Comparison of ENCODE assay signal across 18 cellular contexts in the genomic region with DNA sequence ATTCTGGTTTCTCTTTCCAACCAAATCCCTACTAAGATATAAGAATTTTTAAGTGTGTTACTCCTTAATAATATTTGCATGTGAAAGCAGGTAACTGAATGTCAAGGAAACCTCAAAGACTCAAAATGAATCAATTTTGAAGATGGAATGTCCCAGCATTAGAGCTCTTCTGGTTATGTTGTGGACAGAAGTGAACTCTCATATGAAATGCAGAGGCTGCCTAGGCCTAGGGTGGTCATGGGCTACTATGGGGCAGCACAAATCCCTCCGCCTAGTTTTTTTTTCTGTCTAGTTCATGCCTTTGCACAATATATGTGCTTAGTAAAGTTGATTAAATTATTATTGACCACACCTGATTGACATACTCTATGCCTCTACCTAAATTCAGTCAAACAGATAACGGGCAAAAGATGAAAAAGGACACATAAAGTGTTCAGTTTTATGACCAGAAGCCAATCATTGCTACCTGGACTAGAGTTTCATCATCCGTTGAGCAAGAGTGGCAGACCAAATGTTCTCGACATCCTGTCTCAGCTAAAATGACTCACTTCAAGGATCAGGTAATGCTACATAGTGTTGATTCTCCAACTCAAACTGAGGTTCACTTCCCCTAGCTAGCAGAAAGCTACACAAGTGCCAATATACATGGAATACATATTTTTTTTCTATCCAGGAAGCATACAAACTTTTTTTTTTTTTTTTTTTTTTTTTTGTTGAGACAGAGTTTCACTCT.
DNase-seq lines count a peak whose midpoint lies in the region; ATAC-seq and TF ChIP-seq lines count a peak whose summit lies in the region.
"Had no signal": no experiment of that assay in that cellular context is flagged by ENCODE, and none has a peak within 500 bp of the region (broad histone marks: within the 10 kb centered on the region; RNA-seq: fewer than 3 reads in every experiment).

No MANE protein-coding gene starts in this region.

- no peak overlapping the region for H3K4me2 ChIP-seq in DND-41 (ENCODE audit: insufficient read depth, low read length)
- H3K4me2 ChIP-seq: BLaER1 had no signal

- H3K4me3 Mint-ChIP-seq in activated CD4-positive, alpha-beta memory T cell treated with anti-CD3 and anti-CD28 coated beads for 36 hours = no peak overlapping the region
- no peak overlapping the region for H3K4me3 Mint-ChIP-seq in activated CD4-positive, alpha-beta memory T cell treated with anti-CD3 and anti-CD28 coated beads, Interleukin-2, amount 10 ng/mL, durations not matched to agents 7 days and 5 days
- H3K4me3 Mint-ChIP-seq in activated CD8-positive, alpha-beta T cell treated with anti-CD3 and anti-CD28 coated beads for 36 hours = no peak overlapping the region
- H3K4me3 Mint-ChIP-seq: naive B cell had no signal

- peak overlapping the region; percentile 76 for H3K27ac Mint-ChIP-seq in activated CD4-positive, alpha-beta memory T cell treated with anti-CD3 and anti-CD28 coated beads for 36 hours
- H3K27ac Mint-ChIP-seq in activated CD4-positive, alpha-beta memory T cell treated with anti-CD3 and anti-CD28 coated beads, Interleukin-2, amount 10 ng/mL, durations not matched to agents 7 days and 5 days = no peak overlapping the region
- H3K27ac Mint-ChIP-seq in activated CD8-positive, alpha-beta T cell treated with anti-CD3 and anti-CD28 coated beads for 36 hours = peak overlapping the region; percentile 83
- H3K27ac Mint-ChIP-seq: naive B cell had no signal

- 82 to 83% methylated on average over 4 of the region's 4 CpGs for WGBS in sigmoid colon, 2 donors

- TF ChIP-seq CTCF in DND-41 (IDR thresholded peaks at IDR 0.05; ENCODE audit: borderline replicate concordance, extremely low read depth, low read length, poor library complexity, severe bottlenecking) (no peak), sigmoid colon (IDR thresholded peaks at IDR 0.05) (no peak)
- no peak for TF ChIP-seq CTCF in activated CD8-positive, alpha-beta T cell treated with anti-CD3 and anti-CD28 coated beads for 36 hours (IDR thresholded peaks at IDR 0.05)

- H3K9me3 Mint-ChIP-seq in activated CD4-positive, alpha-beta memory T cell treated with anti-CD3 and anti-CD28 coated beads for 36 hours = no peaks in the 10 kb centered on the region
- peaks cover 5% of the 10 kb centered on the region for H3K9me3 Mint-ChIP-seq in activated CD4-positive, alpha-beta memory T cell treated with anti-CD3 and anti-CD28 coated beads, Interleukin-2, amount 10 ng/mL, durations not matched to agents 7 days and 5 days
- H3K9me3 Mint-ChIP-seq in activated CD8-positive, alpha-beta T cell treated with anti-CD3 and anti-CD28 coated beads for 36 hours = no peaks in the 10 kb centered on the region

- H3K4me1 Mint-ChIP-seq in activated CD4-positive, alpha-beta memory T cell treated with anti-CD3 and anti-CD28 coated beads for 36 hours (ENCODE audit: low read depth) = peaks cover 28% of the 10 kb centered on the region
- H3K4me1 Mint-ChIP-seq in activated CD4-positive, alpha-beta memory T cell treated with anti-CD3 and anti-CD28 coated beads, Interleukin-2, amount 10 ng/mL, durations not matched to agents 7 days and 5 days = peaks cover 14% of the 10 kb centered on the region
- H3K4me1 Mint-ChIP-seq in activated CD8-positive, alpha-beta T cell treated with anti-CD3 and anti-CD28 coated beads for 36 hours (ENCODE audit: low read depth) = peaks cover 49% of the 10 kb centered on the region
- H3K4me1 Mint-ChIP-seq: naive B cell had no signal

- H4K20me1 ChIP-seq in DND-41 (ENCODE audit: insufficient read depth, low read length) = no peaks in the 10 kb centered on the region
- H4K20me1 ChIP-seq: BLaER1 had no signal

- no peak for TF ChIP-seq POLR2A in sigmoid colon (IDR thresholded peaks at IDR 0.05)

- H3K27me3 ChIP-seq in DND-41 (ENCODE audit: insufficient read depth, low read length, poor library complexity) (no peaks in the 10 kb centered on the region), sigmoid colon (no peaks in the 10 kb centered on the region)
- H3K27me3 ChIP-seq: BLaER1, Peyer's patch, uterus had no signal

- H3K4me1 ChIP-seq in DND-41 (ENCODE audit: insufficient read depth, low read length) = no peaks in the 10 kb centered on the region; the same call in 1 of the 2 replicates
- no peaks in the 10 kb centered on the region for H3K4me1 ChIP-seq in sigmoid colon
- H3K4me1 ChIP-seq: BLaER1, Peyer's patch, uterus had no signal

- intact Hi-C loops in activated CD4-positive, alpha-beta memory T cell treated with anti-CD3 and anti-CD28 coated beads for 36 hours (cut with micrococcal nuclease) = loop anchor here (1.0 kb wide), 1 partner anchor 14 kb away; no protein-coding TSS in a partner anchor
- intact Hi-C loops in activated CD8-positive, alpha-beta T cell treated with anti-CD3 and anti-CD28 coated beads for 36 hours (cut with micrococcal nuclease) = no loop called here
- intact Hi-C loops in sigmoid colon (cut with DNase I) = no loop called here

- H3K27me3 Mint-ChIP-seq in activated CD4-positive, alpha-beta memory T cell treated with anti-CD3 and anti-CD28 coated beads for 36 hours = no peaks in the 10 kb centered on the region
- no peaks in the 10 kb centered on the region for H3K27me3 Mint-ChIP-seq in activated CD4-positive, alpha-beta memory T cell treated with anti-CD3 and anti-CD28 coated beads, Interleukin-2, amount 10 ng/mL, durations not matched to agents 7 days and 5 days
- H3K27me3 Mint-ChIP-seq in activated CD8-positive, alpha-beta T cell treated with anti-CD3 and anti-CD28 coated beads for 36 hours = no peaks in the 10 kb centered on the region
- H3K27me3 Mint-ChIP-seq: naive B cell had no signal

- ATAC-seq in DND-41 (ENCODE audit: insufficient read depth, low read depth) (no peak), GM18909 (IDR thresholded peaks at IDR 0.05; ENCODE audit: poor library complexity, unreplicated experiment) (no peak)
- peak; percentile 80 for ATAC-seq in activated CD8-positive, alpha-beta T cell treated with anti-CD3 and anti-CD28 coated beads for 36 hours

- H3K9me3 ChIP-seq in DND-41 (ENCODE audit: insufficient read depth, low read length, severe bottlenecking) (no peaks in the 10 kb centered on the region), sigmoid colon (no peaks in the 10 kb centered on the region)
- H3K9me3 ChIP-seq: BLaER1, Peyer's patch, uterus had no signal

- no peak overlapping the region for H2AFZ ChIP-seq in DND-41 (ENCODE audit: low read depth, low read length)

- H3K79me2 ChIP-seq in DND-41 (ENCODE audit: insufficient read depth, low read length) = no peaks in the 10 kb centered on the region

- H3K27ac ChIP-seq in DND-41 (ENCODE audit: low read length) = 0 out of 2 replicates have a peak overlapping the region, but pooled peaks have one; percentile 9
- no peak overlapping the region for H3K27ac ChIP-seq in epithelial cell of prostate
- H3K27ac ChIP-seq in sigmoid colon = no peak overlapping the region
- H3K27ac ChIP-seq: BLaER1, HL-60, Peyer's patch, uterus, VCaP had no signal

- DNase-seq in activated CD4-positive, alpha-beta memory T cell treated with anti-CD3 and anti-CD28 coated beads for 36 hours = peak; percentile 33
- DNase-seq in activated CD4-positive, alpha-beta memory T cell treated with anti-CD3 and anti-CD28 coated beads, Interleukin-2, amount 10 ng/mL, durations not matched to agents 7 days and 5 days = no peak
- DNase-seq in DND-41 (no peak), epithelial cell of prostate (ENCODE audit: low read depth, low spot score) (peak; percentile 20), sigmoid colon (no peak), NCI-H345 (lab: John Stamatoyannopoulos, UW) (no peak)
- peak; percentile 40 for DNase-seq in activated CD8-positive, alpha-beta T cell treated with anti-CD3 and anti-CD28 coated beads for 36 hours
- DNase-seq: activated gamma-delta T cell, H7, naive B cell, NCI-H2081, Peyer's patch, retina, uterus had no signal

- H3K36me3 ChIP-seq in DND-41 (ENCODE audit: insufficient read depth, low read length) = no peaks in the 10 kb centered on the region
- no peaks in the 10 kb centered on the region for H3K36me3 ChIP-seq in sigmoid colon
- H3K36me3 ChIP-seq: BLaER1, Peyer's patch, uterus had no signal

- no peak overlapping the region for H3K9ac ChIP-seq in DND-41 (ENCODE audit: low read depth, low read length)
- H3K9ac ChIP-seq: BLaER1 had no signal

- POLR2A ChIA-PET in activated CD4-positive, alpha-beta memory T cell treated with anti-CD3 and anti-CD28 coated beads for 36 hours (lab: Charles Lee) = no interaction called here
- POLR2A ChIA-PET in activated CD4-positive, alpha-beta memory T cell treated with anti-CD3 and anti-CD28 coated beads, Interleukin-2, amount 10 ng/mL, durations not matched to agents 7 days and 5 days (lab: Charles Lee) = no interaction called here
- POLR2A ChIA-PET in activated CD8-positive, alpha-beta T cell treated with anti-CD3 and anti-CD28 coated beads for 36 hours (lab: Charles Lee) = interaction anchor here (0.6 to 1.4 kb wide), 3 partner anchors 12 to 160 kb away, joined by 3 to 7 read pairs (median 3); no protein-coding TSS in a partner anchor

- CTCF ChIA-PET in activated CD4-positive, alpha-beta memory T cell treated with anti-CD3 and anti-CD28 coated beads for 36 hours (lab: Charles Lee) = no interaction called here
- CTCF ChIA-PET in activated CD4-positive, alpha-beta memory T cell treated with anti-CD3 and anti-CD28 coated beads, Interleukin-2, amount 10 ng/mL, durations not matched to agents 7 days and 5 days (lab: Charles Lee) = no interaction called here
- CTCF ChIA-PET in activated CD8-positive, alpha-beta T cell treated with anti-CD3 and anti-CD28 coated beads for 36 hours (lab: Charles Lee) = interaction anchor here (1.4 kb wide), 1 partner anchor 31 kb away, joined by 3 read pairs; no protein-coding TSS in a partner anchor

- H3K36me3 Mint-ChIP-seq in activated CD4-positive, alpha-beta memory T cell treated with anti-CD3 and anti-CD28 coated beads for 36 hours = peaks cover 1% of the 10 kb centered on the region
- H3K36me3 Mint-ChIP-seq in activated CD4-positive, alpha-beta memory T cell treated with anti-CD3 and anti-CD28 coated beads, Interleukin-2, amount 10 ng/mL, durations not matched to agents 7 days and 5 days (ENCODE audit: low read depth) = peaks cover 2% of the 10 kb centered on the region
- peaks cover 1% of the 10 kb centered on the region for H3K36me3 Mint-ChIP-seq in activated CD8-positive, alpha-beta T cell treated with anti-CD3 and anti-CD28 coated beads for 36 hours (ENCODE audit: low read depth)
- H3K36me3 Mint-ChIP-seq: naive B cell had no signal

- H3K4me3 ChIP-seq in DND-41 (ENCODE audit: low read depth in 1 of 2, low read length in 2 of 2) (no peak overlapping the region), sigmoid colon (no peak overlapping the region)
- H3K4me3 ChIP-seq: BLaER1, Peyer's patch, uterus had no signal

- TF ChIP-seq EP300 in sigmoid colon (IDR thresholded peaks at IDR 0.05) = no peak

Comparison
In these comparisons a context has a peak if more than half of its experiments do, and no peak if none do; other contexts are left out.
1. DNase-seq: peak in activated CD4-positive, alpha-beta memory T cell treated with anti-CD3 and anti-CD28 coated beads for 36 hours (single experiment), activated CD8-positive, alpha-beta T cell treated with anti-CD3 and anti-CD28 coated beads for 36 hours (single experiment) and epithelial cell of prostate (single experiment); none in activated CD4-positive, alpha-beta memory T cell treated with anti-CD3 and anti-CD28 coated beads, Interleukin-2, amount 10 ng/mL, durations not matched to agents 7 days and 5 days (single experiment), DND-41 (single experiment), sigmoid colon (single experiment) and NCI-H345 (single experiment).